Comparison of ENCODE assay signal across 14 cellular contexts in genomic region chr4:41613362-41613761, GRCh38.
DNase-seq lines count a peak whose midpoint lies in the region; TF ChIP-seq lines count a peak whose summit lies in the region.
"Had no signal": no experiment of that assay in that cellular context is flagged by ENCODE, and none has a peak within 500 bp of the region (broad histone marks: within the 10 kb centered on the region; RNA-seq: fewer than 3 reads in every experiment).

No MANE protein-coding gene starts in this region.

- H3K9me3 ChIP-seq in HUES6 (ENCODE audit: control insufficient read depth, insufficient read depth, low read depth, low read length), result no peaks in the 10 kb centered on the region
- no peaks in the 10 kb centered on the region for H3K9me3 ChIP-seq in esophagus muscularis mucosa
- H3K9me3 ChIP-seq in muscle layer of duodenum (ENCODE audit: control insufficient read depth in 1 of 2, low read length in 2 of 2), result no peaks in the 10 kb centered on the region
- no peaks in the 10 kb centered on the region for H3K9me3 ChIP-seq in testis
- H3K9me3 ChIP-seq in MG63, result no peaks in the 10 kb centered on the region

- no peak for TF ChIP-seq POLR2A in esophagus muscularis mucosa (IDR thresholded peaks at IDR 0.05; ENCODE audit: low read depth)
- TF ChIP-seq POLR2A in testis (IDR thresholded peaks at IDR 0.05), result no peak

- no peak for DNase-seq in esophagus muscularis mucosa (ENCODE audit: extremely low spot score)
- DNase-seq in testis, result peak; percentile 20
- no peak for DNase-seq in MG63
- no peak for DNase-seq in NCI-H82 (lab: John Stamatoyannopoulos, UW)
- DNase-seq in NCI-H748 treated with DMSO at 0.1 percent for 48 hours (lab: John Stamatoyannopoulos, UW), result no peak
- DNase-seq: activated CD4-positive, alpha-beta T cell treated with anti-CD3 and anti-CD28 coated beads for 48 hours; activated naive CD4-positive, alpha-beta T cell treated with Interleukin-2 at 50 U/mL for 16 hours; dermis blood vessel endothelial cell; NCI-H510A treated with DMSO at 0.1 percent for 48 hours; SIG-M5; stimulated activated CD4-positive, alpha-beta T cell treated with anti-CD3 and anti-CD28 coated beads, Interleukin-4, amount 100 ng/mL, for 24 hours had no signal

- no peak overlapping the region for H3K27ac ChIP-seq in HUES6 (ENCODE audit: low read depth, low read length)
- peak overlapping the region; percentile 18 to 71 (median 62) for H3K27ac ChIP-seq in esophagus muscularis mucosa (replicated peaks in 1 of 4)
- H3K27ac ChIP-seq in muscle layer of duodenum (ENCODE audit: low read length), result no peak overlapping the region
- H3K27ac ChIP-seq in testis, result no peak overlapping the region

- peak overlapping the region; percentile 13; the same call in 1 of the 2 replicates for H3K4me3 ChIP-seq in HUES6 (ENCODE audit: low read depth, low read length)
- H3K4me3 ChIP-seq in esophagus muscularis mucosa, result peak overlapping the region; percentile 32 to 47 (median 40)
- peak overlapping the region; percentile 35 to 46 for H3K4me3 ChIP-seq in muscle layer of duodenum (ENCODE audit: low read depth in 1 of 2, low read length in 2 of 2)
- H3K4me3 ChIP-seq in testis, result no peak overlapping the region
- H3K4me3 ChIP-seq in MG63, result no peak overlapping the region
- H3K4me3 ChIP-seq: GM12878 had no signal

- 22% methylated on average over 14 of the region's 14 CpGs for WGBS in esophagus muscularis mucosa
- WGBS in testis, 2 donors, result 33 to 37% methylated on average over 14 of the region's 14 CpGs

- no peak for TF ChIP-seq CTCF in esophagus muscularis mucosa (IDR thresholded peaks at IDR 0.05)
- TF ChIP-seq CTCF in testis (IDR thresholded peaks at IDR 0.05), result no peak

- intact Hi-C loops in esophagus muscularis mucosa (cut with DNase I) (no loop called here), testis (cut with DNase I; ENCODE audit: low total_unique reads) (no loop called here)

- H3K27me3 ChIP-seq in HUES6 (ENCODE audit: control insufficient read depth, insufficient read depth, low read length), result peaks cover 10% of the 10 kb centered on the region; the same call in 1 of the 2 replicates
- H3K27me3 ChIP-seq in esophagus muscularis mucosa, result no peaks in the 10 kb centered on the region
- no peaks in the 10 kb centered on the region for H3K27me3 ChIP-seq in muscle layer of duodenum (ENCODE audit: low read depth, low read length)
- no peaks in the 10 kb centered on the region for H3K27me3 ChIP-seq in testis
- no peaks in the 10 kb centered on the region for H3K27me3 ChIP-seq in MG63

- H3K9ac ChIP-seq in HUES6 (ENCODE audit: low read length), result no peak overlapping the region

- no peaks in the 10 kb centered on the region for H3K36me3 ChIP-seq in HUES6 (ENCODE audit: control insufficient read depth, insufficient read depth, low read length)
- peaks cover 0 to 7% (median 0%) of the 10 kb centered on the region in 4 donors for H3K36me3 ChIP-seq in esophagus muscularis mucosa
- H3K36me3 ChIP-seq in muscle layer of duodenum (ENCODE audit: control insufficient read depth in 1 of 2, insufficient read depth in 2 of 2, low read length in 2 of 2), result no peaks in the 10 kb centered on the region
- H3K36me3 ChIP-seq in testis (ENCODE audit: low read depth, missing control alignments), result no peaks in the 10 kb centered on the region
- H3K36me3 ChIP-seq in MG63, result no peaks in the 10 kb centered on the region

- no peak for TF ChIP-seq EP300 in esophagus muscularis mucosa (IDR thresholded peaks at IDR 0.05)

- H3K4me1 ChIP-seq in HUES6 (ENCODE audit: control insufficient read depth, insufficient read depth, low read length), result peaks cover 29% of the 10 kb centered on the region
- peaks cover 26 to 31% (median 29%) of the 10 kb centered on the region in 4 donors for H3K4me1 ChIP-seq in esophagus muscularis mucosa
- H3K4me1 ChIP-seq in muscle layer of duodenum (ENCODE audit: control insufficient read depth in 1 of 2, insufficient read depth in 2 of 2, low read length in 2 of 2), result peaks cover 9 to 13% of the 10 kb centered on the region in 2 donors
- peaks cover 3% of the 10 kb centered on the region for H3K4me1 ChIP-seq in testis

Comparison
In these comparisons a context has a peak if more than half of its experiments do, and no peak if none do; other contexts are left out.
1. H3K27ac ChIP-seq: peak in esophagus muscularis mucosa (4 of 4); none in HUES6 (single experiment), muscle layer of duodenum (single experiment) and testis (0 of 2).
2. H3K4me3 ChIP-seq: peak in HUES6 (single experiment), esophagus muscularis mucosa (4 of 4) and muscle layer of duodenum (2 of 2); none in testis (0 of 2) and MG63 (single experiment).